Comparison of ENCODE assay signal across 8 cellular contexts in genomic region chr7:45922810-45923209, GRCh38. TPM values are rescaled to one million over a fixed set of nuclear protein-coding genes. Genes with fewer than 3 reads are reported as not detected.
DNase-seq lines count a peak whose midpoint lies in the region; ATAC-seq and TF ChIP-seq lines count a peak whose summit lies in the region.

No MANE protein-coding gene starts in this region.

- ATAC-seq in SK-N-SH treated with all-trans-retinoic acid at 6 μM for 48 hours (peak; percentile 2; the same call in 2 of the 3 replicates), omental fat pad (ENCODE audit: low FRiP score) (no peak), GM18505 (IDR thresholded peaks at IDR 0.05; ENCODE audit: unreplicated experiment) (no peak)

- DNase-seq in GM12865 (ENCODE audit: low read depth) (peak; percentile 38), fibroblast of the aortic adventitia (ENCODE audit: low read depth) (no peak), retinal pigment epithelial cell (ENCODE audit: low read depth) (no peak), omental fat pad (ENCODE audit: low spot score) (no peak)
- no peak for DNase-seq in stimulated activated CD4-positive, alpha-beta T cell treated with anti-CD3 and anti-CD28 coated beads, Interleukin-12 subunit alpha, Interleukin-12 subunit beta, amount 100 ng/mL, for 4 hours
- DNase-seq in activated CD4-positive, alpha-beta T cell treated with anti-CD3 and anti-CD28 coated beads for 4 hours, result no peak

- TF ChIP-seq POLR2A in GM18505 (IDR thresholded peaks at IDR 0.05; ENCODE audit: borderline replicate concordance, extremely low read depth, insufficient read depth, insufficient read length), result no peak

- TF ChIP-seq CTCF in GM12865 (IDR thresholded peaks at IDR 0.05; ENCODE audit: insufficient read depth, low read depth, low read length, missing control alignments), result no peak
- no peak for TF ChIP-seq CTCF in fibroblast of the aortic adventitia (IDR thresholded peaks at IDR 0.05; ENCODE audit: insufficient read depth, low read length)
- no peak for TF ChIP-seq CTCF in retinal pigment epithelial cell (conservative IDR thresholded peaks at IDR 0.05; ENCODE audit: low read depth, low read length)
- no peak for TF ChIP-seq CTCF in omental fat pad (IDR thresholded peaks at IDR 0.05)

- H3K4me3 ChIP-seq in GM12865 (ENCODE audit: low read depth, low read length), result peak overlapping the region; percentile 54
- H3K4me3 ChIP-seq in fibroblast of the aortic adventitia (ENCODE audit: low read depth, low read length), result peak overlapping the region; percentile 36
- peak overlapping the region; percentile 43 for H3K4me3 ChIP-seq in retinal pigment epithelial cell (ENCODE audit: low read length)

TF ChIP-seq in SK-N-SH treated with all-trans-retinoic acid at 6 μM for 48 hours, 23 proteins besides CTCF, POLR2A, EP300 and RAD21:
- no peak for TF ChIP-seq PATZ1 (CRISPR knock-in tag; IDR thresholded peaks at IDR 0.05; ENCODE audit: borderline replicate concordance)
- no peak for TF ChIP-seq ZC3H10 (CRISPR knock-in tag; IDR thresholded peaks at IDR 0.05)
- TF ChIP-seq TSHZ2 (CRISPR knock-in tag; IDR thresholded peaks at IDR 0.05), result no peak
- no peak for TF ChIP-seq CSRNP3 (CRISPR knock-in tag; IDR thresholded peaks at IDR 0.05)
- no peak for TF ChIP-seq ARNTL (CRISPR knock-in tag; IDR thresholded peaks at IDR 0.05; ENCODE audit: borderline replicate concordance, low read depth)
- TF ChIP-seq ZFP3 (CRISPR knock-in tag; IDR thresholded peaks at IDR 0.05), result no peak
- TF ChIP-seq SNAI2 (CRISPR knock-in tag; IDR thresholded peaks at IDR 0.05), result no peak
- TF ChIP-seq GLIS3 (CRISPR knock-in tag; IDR thresholded peaks at IDR 0.05), result no peak

RNA-seq across cellular contexts. Expression of gene IGFBP3, which starts 1.7 kb away (rescaled TPM):
- total RNA-seq in fibroblast of the aortic adventitia (ENCODE audit: low replicate concordance) (287 and 1,278 TPM in 2 replicates), omental fat pad (100 to 1,000 TPM; 616 to 884 (median 686) TPM)

RNA-seq across cellular contexts. Expression of gene IGFBP1, which starts 34.5 kb away (rescaled TPM):
- total RNA-seq in fibroblast of the aortic adventitia (ENCODE audit: low replicate concordance) (5.3 TPM in 1 of 2 replicates, not detected in the other), omental fat pad (10 to 100 TPM in 1 of 4 donors, 1 to 10 TPM in 2, not detected in 1; 3.0 to 15.6 (median 3.1) TPM)

RNA-seq across cellular contexts. Expression of gene CCDC201, which starts 49.9 kb away (rescaled TPM):
- total RNA-seq in fibroblast of the aortic adventitia (ENCODE audit: low replicate concordance) (0.09 TPM in 1 of 2 replicates, not detected in the other), omental fat pad (not detected)
